In genomic region chr10:58797356-58797755, GRCh38 we compare ENCODE assay signal across 19 cellular contexts.
DNase-seq lines count a peak whose midpoint lies in the region; TF ChIP-seq lines count a peak whose summit lies in the region.
"Had no signal": no experiment of that assay in that cellular context is flagged by ENCODE, and none has a peak within 500 bp of the region (broad histone marks: within the 10 kb centered on the region; RNA-seq: fewer than 3 reads in every experiment).

No MANE protein-coding gene starts in this region.

- no TSS peak for BruUV-seq in mammary epithelial cell (replicated peaks; lab: Mats Ljungman, UMichigan)

- H3K27me3 ChIP-seq in mammary epithelial cell (ENCODE audit: insufficient read depth, low read length) (no peaks in the 10 kb centered on the region), HAP-1 (ENCODE audit: low read depth) (no peaks in the 10 kb centered on the region)
- H3K27me3 ChIP-seq: BE2C, right atrium auricular region had no signal

- TF ChIP-seq CTCF in mammary epithelial cell (conservative IDR thresholded peaks at IDR 0.05 in 1 of 2, IDR thresholded peaks at IDR 0.05 in 1 of 2; ENCODE audit: extremely low read depth in 1 of 2, insufficient read depth in 1 of 2, low read depth in 1 of 2, low read length in 2 of 2) = no peak

- CTCF ChIA-PET in mammary epithelial cell (lab: Charles Lee; ENCODE audit: low non-redundant PET) = no interaction called here

- no peak overlapping the region for H2AFZ ChIP-seq in mammary epithelial cell (ENCODE audit: low read depth, low read length)
- H2AFZ ChIP-seq: GM23338 had no signal

- no peak overlapping the region for H3K4me3 ChIP-seq in mammary epithelial cell (replicated peaks in 1 of 3; ENCODE audit: insufficient read depth in 1 of 3, low read depth in 2 of 3, low read length in 3 of 3)
- no peak overlapping the region for H3K4me3 ChIP-seq in HAP-1
- H3K4me3 ChIP-seq: GM23338, right atrium auricular region, thoracic aorta had no signal

- H3K36me3 ChIP-seq in mammary epithelial cell (ENCODE audit: insufficient read depth, low read length) (peaks cover 1% of the 10 kb centered on the region), HAP-1 (replicated peaks) (no peaks in the 10 kb centered on the region)
- H3K36me3 ChIP-seq: BE2C, right atrium auricular region, thoracic aorta had no signal

- intact Hi-C loops in mammary epithelial cell (cut with micrococcal nuclease) = no loop called here

- H4K20me1 ChIP-seq in mammary epithelial cell (ENCODE audit: insufficient read depth, low read length) = no peaks in the 10 kb centered on the region

- H3K9me3 ChIP-seq in mammary epithelial cell (replicated peaks; ENCODE audit: insufficient read depth, low read length) (no peaks in the 10 kb centered on the region), HAP-1 (no peaks in the 10 kb centered on the region)
- H3K9me3 ChIP-seq: BE2C, Caco-2, right atrium auricular region, thoracic aorta had no signal

- DNase-seq in HT1080 (ENCODE audit: low read depth) = peak; percentile 29
- peak; percentile 35 for DNase-seq in mammary epithelial cell
- peak; percentile 52 for DNase-seq in kidney tubule cell (ENCODE audit: low spot score)
- DNase-seq in HAP-1 (ENCODE audit: low spot score in 2 of 2) = no peak
- DNase-seq in NCI-H2171 treated with DMSO at 0.1 percent for 48 hours (lab: John Stamatoyannopoulos, UW) = no peak
- no peak for DNase-seq in foreskin melanocyte
- no peak for DNase-seq in T-helper 1 cell
- DNase-seq: activated CD8-positive, alpha-beta memory T cell treated with anti-CD3 and anti-CD28 coated beads, Interleukin-2, amount 50 U/mL, for 48 hours; activated effector memory CD4-positive, alpha-beta T cell treated with Interleukin-2 at 50 U/mL for 16 hours; amniotic stem cell; BE2C; Caco-2; NCI-H1105; NCI-H524; nucleus accumbens; RPMI8226 had no signal

- H3K4me2 ChIP-seq in mammary epithelial cell (ENCODE audit: insufficient read depth, low read depth, low read length) = no peak overlapping the region
- H3K4me2 ChIP-seq: GM23338 had no signal

- H3K4me1 ChIP-seq in mammary epithelial cell (ENCODE audit: insufficient read depth, low read length) (peaks cover 4% of the 10 kb centered on the region), HAP-1 (no peaks in the 10 kb centered on the region)
- H3K4me1 ChIP-seq: right atrium auricular region had no signal

- dilution Hi-C loops in mammary epithelial cell (cut with HindIII; ENCODE audit: low sequenced_read_pairs) = loop anchor here (25.0 kb wide), 1 partner anchor 790 kb away; no protein-coding TSS in a partner anchor

- H3K79me2 ChIP-seq in mammary epithelial cell (ENCODE audit: insufficient read depth, low read length) = no peaks in the 10 kb centered on the region

- in situ Hi-C loops in mammary epithelial cell (cut with MboI; ENCODE audit: low sequenced_read_pairs in 2 of 2) (loop anchor here (25.0 kb wide), 4 partner anchors 385 to 790 kb away; partner anchors contain the start of gene PHYHIPL (in 1 of the 2)), HAP-1 (cut with MboI; ENCODE audit: low sequenced_read_pairs) (loop anchor here (25.0 kb wide), 1 partner anchor 415 kb away; no protein-coding TSS in a partner anchor)

- no peak overlapping the region for H3K27ac ChIP-seq in mammary epithelial cell (ENCODE audit: insufficient read depth, low read depth, low read length)
- H3K27ac ChIP-seq: right atrium auricular region, thoracic aorta had no signal

- H3K9ac ChIP-seq in mammary epithelial cell (ENCODE audit: insufficient read depth, low read length) = no peak overlapping the region

Comparison
In these comparisons a context has a peak if more than half of its experiments do, and no peak if none do; other contexts are left out.
1. DNase-seq: peak in HT1080 (single experiment), mammary epithelial cell (single experiment) and kidney tubule cell (single experiment); none in HAP-1 (0 of 2), NCI-H2171 treated with DMSO at 0.1 percent for 48 hours (single experiment), foreskin melanocyte (single experiment) and T-helper 1 cell (0 of 5).